Comparison of ENCODE assay signal across 9 cellular contexts in the genomic region with DNA sequence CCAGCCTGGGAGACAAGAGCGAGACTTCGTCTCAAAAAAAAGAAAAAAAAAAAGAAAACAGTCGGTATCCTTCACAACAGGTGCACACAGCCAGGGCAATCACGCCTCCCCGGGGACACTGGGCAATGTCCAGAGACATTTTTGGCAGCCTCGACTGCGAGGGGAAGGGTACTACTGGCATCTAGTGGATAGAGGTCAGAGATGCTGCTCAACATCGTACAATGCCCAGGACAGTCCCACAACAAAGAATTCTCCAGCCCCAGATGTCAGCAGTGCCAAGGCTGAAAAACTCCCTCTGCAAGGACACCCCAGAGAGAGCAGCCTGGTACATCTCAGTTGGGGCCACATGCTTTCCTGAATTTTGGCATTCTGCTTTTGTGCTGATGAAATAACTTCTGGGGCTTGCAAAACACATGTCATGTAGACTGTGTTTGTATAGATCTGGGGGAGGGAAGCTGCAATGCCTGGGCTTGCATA. TPM values are rescaled to one million over a fixed set of nuclear protein-coding genes. Genes with fewer than 3 reads are reported as not detected.
DNase-seq lines count a peak whose midpoint lies in the region; ATAC-seq and TF ChIP-seq lines count a peak whose summit lies in the region.
"Had no signal": no experiment of that assay in that cellular context is flagged by ENCODE, and none has a peak within 500 bp of the region (broad histone marks: within the 10 kb centered on the region; RNA-seq: fewer than 3 reads in every experiment).

No MANE protein-coding gene starts in this region.

- intact Hi-C loops in testis (cut with DNase I; ENCODE audit: low total_unique reads): no loop called here
- intact Hi-C loops in activated T-helper 1 cell treated with anti-CD3 and anti-CD28 coated beads, Interleukin-12 subunit alpha, Interleukin-12 subunit beta, Interleukin-2, Interleukin-4 antibody, amounts not matched to agents 30 ng/mL and 10 ng/mL and 1 ng/mL, durations not matched to agents 14 hours and 24 hours and 36 hours (cut with micrococcal nuclease): no loop called here

- H3K27ac ChIP-seq in RWPE1 (peak overlapping the region; percentile 73), gastroesophageal sphincter (peak overlapping the region in 2 of 4 donors; percentile 9 to 29), testis (no peak overlapping the region)

- H3K36me3 ChIP-seq in gastroesophageal sphincter (peaks cover 0 to 98% of the 10 kb centered on the region in 2 donors), testis (ENCODE audit: low read depth, missing control alignments) (no peaks in the 10 kb centered on the region)

- no peak for TF ChIP-seq POLR2A in gastroesophageal sphincter (IDR thresholded peaks at IDR 0.05)
- no peak for TF ChIP-seq POLR2A in testis (IDR thresholded peaks at IDR 0.05)

- H3K4me1 Mint-ChIP-seq in activated T-helper 1 cell treated with anti-CD3 and anti-CD28 coated beads, Interleukin-12 subunit alpha, Interleukin-12 subunit beta, Interleukin-2, Interleukin-4 antibody, amounts not matched to agents 30 ng/mL and 10 ng/mL and 1 ng/mL, durations not matched to agents 14 hours and 24 hours and 36 hours (ENCODE audit: low read depth): no peaks in the 10 kb centered on the region
- H3K4me1 Mint-ChIP-seq: activated naive CD4-positive, alpha-beta T cell treated with anti-CD3 and anti-CD28 coated beads, Interleukin-2, amount 50 U/mL, for 24 hours had no signal

- ATAC-seq in gastroesophageal sphincter (peak; percentile 60), GM21367 (IDR thresholded peaks at IDR 0.05; ENCODE audit: unreplicated experiment) (no peak)

- H3K9me3 ChIP-seq in gastroesophageal sphincter (no peaks in the 10 kb centered on the region), testis (no peaks in the 10 kb centered on the region)

- DNase-seq in NCI-H2029 (lab: John Stamatoyannopoulos, UW) (peak; percentile 57), NCI-H2029 treated with DMSO at 0.1 percent for 48 hours (lab: John Stamatoyannopoulos, UW) (no peak), RWPE1 (ENCODE audit: low spot score) (peak; percentile 19), testis (peak; percentile 58), cerebellar nuclear complex (lab: John Stamatoyannopoulos, UW) (no peak)
- DNase-seq in activated T-helper 1 cell treated with anti-CD3 and anti-CD28 coated beads, Interleukin-12 subunit alpha, Interleukin-12 subunit beta, Interleukin-2, Interleukin-4 antibody, amounts not matched to agents 30 ng/mL and 10 ng/mL and 1 ng/mL, durations not matched to agents 14 hours and 24 hours and 36 hours (ENCODE audit: low spot score): no peak

- H3K27me3 Mint-ChIP-seq in activated T-helper 1 cell treated with anti-CD3 and anti-CD28 coated beads, Interleukin-12 subunit alpha, Interleukin-12 subunit beta, Interleukin-2, Interleukin-4 antibody, amounts not matched to agents 30 ng/mL and 10 ng/mL and 1 ng/mL, durations not matched to agents 14 hours and 24 hours and 36 hours (ENCODE audit: insufficient read depth): peaks cover 3% of the 10 kb centered on the region
- H3K27me3 Mint-ChIP-seq: activated naive CD4-positive, alpha-beta T cell treated with anti-CD3 and anti-CD28 coated beads, Interleukin-2, amount 50 U/mL, for 24 hours had no signal

- H3K9me3 Mint-ChIP-seq in activated T-helper 1 cell treated with anti-CD3 and anti-CD28 coated beads, Interleukin-12 subunit alpha, Interleukin-12 subunit beta, Interleukin-2, Interleukin-4 antibody, amounts not matched to agents 30 ng/mL and 10 ng/mL and 1 ng/mL, durations not matched to agents 14 hours and 24 hours and 36 hours: no peaks in the 10 kb centered on the region
- H3K9me3 Mint-ChIP-seq: activated naive CD4-positive, alpha-beta T cell treated with anti-CD3 and anti-CD28 coated beads, Interleukin-2, amount 50 U/mL, for 24 hours had no signal

- H3K36me3 Mint-ChIP-seq in activated T-helper 1 cell treated with anti-CD3 and anti-CD28 coated beads, Interleukin-12 subunit alpha, Interleukin-12 subunit beta, Interleukin-2, Interleukin-4 antibody, amounts not matched to agents 30 ng/mL and 10 ng/mL and 1 ng/mL, durations not matched to agents 14 hours and 24 hours and 36 hours (ENCODE audit: low read depth): no peaks in the 10 kb centered on the region
- H3K36me3 Mint-ChIP-seq: activated naive CD4-positive, alpha-beta T cell treated with anti-CD3 and anti-CD28 coated beads, Interleukin-2, amount 50 U/mL, for 24 hours had no signal

- H3K4me1 ChIP-seq in gastroesophageal sphincter (peaks cover 0 to 26% (median 0%) of the 10 kb centered on the region in 3 donors), testis (peaks cover 27% of the 10 kb centered on the region)

- no peak for TF ChIP-seq EP300 in gastroesophageal sphincter (IDR thresholded peaks at IDR 0.05)

- H3K4me3 ChIP-seq in gastroesophageal sphincter (no peak overlapping the region), testis (no peak overlapping the region)

- POLR2A ChIA-PET in RWPE1 (lab: Yijun Ruan, JAX; ENCODE audit: low non-redundant PET): no interaction called here

- no peaks in the 10 kb centered on the region for H3K27me3 ChIP-seq in gastroesophageal sphincter
- H3K27me3 ChIP-seq in testis: no peaks in the 10 kb centered on the region

- no peak overlapping the region for H3K27ac Mint-ChIP-seq in activated T-helper 1 cell treated with anti-CD3 and anti-CD28 coated beads, Interleukin-12 subunit alpha, Interleukin-12 subunit beta, Interleukin-2, Interleukin-4 antibody, amounts not matched to agents 30 ng/mL and 10 ng/mL and 1 ng/mL, durations not matched to agents 14 hours and 24 hours and 36 hours
- H3K27ac Mint-ChIP-seq: activated naive CD4-positive, alpha-beta T cell treated with anti-CD3 and anti-CD28 coated beads, Interleukin-2, amount 50 U/mL, for 24 hours had no signal

- no peak overlapping the region for H3K4me3 Mint-ChIP-seq in activated T-helper 1 cell treated with anti-CD3 and anti-CD28 coated beads, Interleukin-12 subunit alpha, Interleukin-12 subunit beta, Interleukin-2, Interleukin-4 antibody, amounts not matched to agents 30 ng/mL and 10 ng/mL and 1 ng/mL, durations not matched to agents 14 hours and 24 hours and 36 hours
- H3K4me3 Mint-ChIP-seq: activated naive CD4-positive, alpha-beta T cell treated with anti-CD3 and anti-CD28 coated beads, Interleukin-2, amount 50 U/mL, for 24 hours had no signal

- CTCF ChIA-PET in RWPE1 (lab: Yijun Ruan, JAX): interaction anchor here (0.6 to 1.5 kb wide), 5 partner anchors 34 to 119 kb away, joined by 3 to 5 read pairs (median 4); no protein-coding TSS in a partner anchor

- TF ChIP-seq CTCF in RWPE1 (conservative IDR thresholded peaks at IDR 0.05; ENCODE audit: low read depth): peak; percentile 70
- peak in 2 of 4 experiments; percentile 19 to 53 for TF ChIP-seq CTCF in gastroesophageal sphincter (IDR thresholded peaks at IDR 0.05)
- TF ChIP-seq CTCF in testis (IDR thresholded peaks at IDR 0.05): no peak

- WGBS in gastroesophageal sphincter (ENCODE audit: low coverage in 1 of 2), 2 donors: 20 to 38% methylated on average over 2 to 7 of the region's 8 CpGs
- 48 to 61% methylated on average over 8 of the region's 8 CpGs for WGBS in testis, 2 donors

RNA-seq across cellular contexts. Expression of a gene that starts 21.5 kb away (rescaled TPM):
- total RNA-seq in gastroesophageal sphincter (100 to 1,000 TPM; 197 to 245 (median 209) TPM), testis (10 to 100 TPM; 58.4 to 76.6 TPM)
- 96.4 TPM for polyA plus RNA-seq in testis (ENCODE audit: insufficient read depth, low read depth, low replicate concordance)
- 0.15 and 0.44 TPM in 2 replicates for total RNA-seq in activated T-helper 1 cell treated with anti-CD3 and anti-CD28 coated beads, Interleukin-12 subunit alpha, Interleukin-12 subunit beta, Interleukin-2, Interleukin-4 antibody, amounts not matched to agents 30 ng/mL and 10 ng/mL and 1 ng/mL, durations not matched to agents 14 hours and 24 hours and 36 hours

RNA-seq across cellular contexts. Expression of a gene that starts 53.8 kb away (rescaled TPM):
- total RNA-seq in gastroesophageal sphincter (10 to 100 TPM; 40.7 to 70.4 (median 50.4) TPM), testis (10 to 100 TPM; 62.9 to 77.8 TPM)
- polyA plus RNA-seq in testis (ENCODE audit: insufficient read depth, low read depth, low replicate concordance): 35.6 TPM
- total RNA-seq in activated T-helper 1 cell treated with anti-CD3 and anti-CD28 coated beads, Interleukin-12 subunit alpha, Interleukin-12 subunit beta, Interleukin-2, Interleukin-4 antibody, amounts not matched to agents 30 ng/mL and 10 ng/mL and 1 ng/mL, durations not matched to agents 14 hours and 24 hours and 36 hours: 82.1 and 86.5 TPM in 2 replicates

Comparison
In these comparisons a context has a peak if more than half of its experiments do, and no peak if none do; other contexts are left out.
1. DNase-seq: peak in NCI-H2029 (single experiment), RWPE1 (single experiment) and testis (single experiment); none in NCI-H2029 treated with DMSO at 0.1 percent for 48 hours (single experiment), activated T-helper 1 cell treated with anti-CD3 and anti-CD28 coated beads, Interleukin-12 subunit alpha, Interleukin-12 subunit beta, Interleukin-2, Interleukin-4 antibody, amounts not matched to agents 30 ng/mL and 10 ng/mL and 1 ng/mL, durations not matched to agents 14 hours and 24 hours and 36 hours (single experiment) and cerebellar nuclear complex (0 of 2).
2. RNA of a gene that starts 21.5 kb away (total RNA-seq): 197 to 245 TPM in gastroesophageal sphincter and 58.4 to 76.6 TPM in testis; 0.15 to 0.44 TPM in activated T-helper 1 cell treated with anti-CD3 and anti-CD28 coated beads, Interleukin-12 subunit alpha, Interleukin-12 subunit beta, Interleukin-2, Interleukin-4 antibody, amounts not matched to agents 30 ng/mL and 10 ng/mL and 1 ng/mL, durations not matched to agents 14 hours and 24 hours and 36 hours; every median in the first group is over 10 times any median in the second.